In the genomic region with DNA sequence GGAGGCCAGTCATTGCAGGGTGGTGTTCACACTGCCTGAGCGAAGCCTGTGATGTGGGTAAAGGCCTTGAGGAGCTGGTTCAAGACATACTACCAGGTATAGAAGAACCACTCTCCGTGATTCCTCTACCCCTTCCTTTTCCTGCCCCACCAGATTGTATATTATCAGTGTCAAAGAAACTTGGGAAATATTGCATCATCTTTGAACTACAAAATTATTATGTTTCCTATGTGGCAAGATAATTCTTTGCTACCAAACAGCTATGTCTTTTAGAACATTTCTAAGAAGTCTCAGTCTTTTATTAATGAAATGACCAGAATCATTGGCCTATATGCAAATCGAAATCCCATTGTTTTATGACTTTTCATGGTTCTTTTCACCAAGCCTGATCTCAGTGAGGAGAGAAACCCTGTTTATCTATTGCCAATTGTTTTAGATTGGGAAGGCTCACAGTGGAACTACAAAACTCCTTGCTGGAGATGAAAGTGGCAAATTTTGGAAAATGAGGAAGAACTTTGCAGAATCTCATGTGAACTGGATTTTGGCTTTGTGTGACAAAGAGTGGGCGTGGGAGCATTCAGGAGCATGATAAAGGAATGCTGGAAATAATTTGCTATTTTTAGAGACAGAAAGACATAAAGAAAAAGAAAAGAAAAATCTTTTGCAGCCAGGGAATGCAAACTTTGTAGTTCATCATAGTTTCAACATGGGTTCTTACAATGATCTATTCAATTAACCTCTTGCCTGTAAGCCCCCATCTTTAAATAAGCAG, we compare ENCODE assay signal across 28 cellular contexts.
"Had no signal": no experiment of that assay in that cellular context is flagged by ENCODE, and none has a peak within 500 bp of the region (broad histone marks: within the 10 kb centered on the region; RNA-seq: fewer than 3 reads in every experiment).

No MANE protein-coding gene starts in this region.

- H3K4me2 ChIP-seq: smooth muscle cell had no signal

- H3K9me3 ChIP-seq: ascending aorta, mucosa of descending colon, neutrophil, sigmoid colon, stomach, thyroid gland, upper lobe of left lung had no signal

- ATAC-seq: activated CD4-positive, CD25-positive, alpha-beta regulatory T cell treated with anti-CD3 and anti-CD28 coated beads, Interleukin-2, amount 50 U/mL, for 24 hours; left ventricle myocardium superior; mucosa of descending colon; stimulated activated naive B cell treated with anti-CD40 and anti-IgM and Interleukin-4, amounts not matched to agents 10 μg/mL and 1 μg/mL and 100 μg/mL, for 72 hours; T-helper 17 cell had no signal

- H3K4me1 ChIP-seq: ascending aorta, sigmoid colon, stomach, thyroid gland, upper lobe of left lung had no signal

- DNase-seq: activated CD4-positive, alpha-beta T cell treated with anti-CD3 and anti-CD28 coated beads for 48 hours; activated CD4-positive, alpha-beta T cell treated with anti-CD3 and anti-CD28 coated beads, Interleukin-2, amount 50 U/mL, for 48 hours; activated CD8-positive, alpha-beta memory T cell treated with anti-CD3 and anti-CD28 coated beads for 24 hours; activated effector memory CD4-positive, alpha-beta T cell treated with anti-CD3 and anti-CD28 coated beads, Interleukin-2, amount 50 U/mL, for 16 hours; activated naive CD4-positive, alpha-beta T cell treated with anti-CD3 and anti-CD28 coated beads for 36 hours; activated naive CD8-positive, alpha-beta T cell treated with anti-CD3 and anti-CD28 coated beads for 36 hours; brain microvascular endothelial cell; dorsolateral prefrontal cortex; effector memory CD4-positive, alpha-beta T cell; islet precursor cell; left ventricle myocardium superior; mucosa of descending colon; sigmoid colon; stimulated activated CD4-positive, alpha-beta T cell treated with anti-CD3 and anti-CD28 coated beads, Interleukin-15, amount 100 ng/mL, for 24 hours; stimulated activated CD4-positive, alpha-beta T cell treated with anti-CD3 and anti-CD28 coated beads, Interleukin-2, amount 100 ng/mL, for 24 hours; stimulated activated naive B cell treated with anti-CD40 and anti-IgM and Interleukin-4, amounts not matched to agents 10 μg/mL and 1 μg/mL and 100 μg/mL, for 72 hours; stomach; T-helper 17 cell; T1000; thyroid gland; upper lobe of left lung; WERI-Rb-1 had no signal

- H3K27ac ChIP-seq: ascending aorta, brain microvascular endothelial cell, coronary artery, dorsolateral prefrontal cortex, neutrophil, sigmoid colon, stomach, thyroid gland, upper lobe of left lung, WERI-Rb-1 had no signal

- H3K4me3 ChIP-seq: ascending aorta, coronary artery, dorsolateral prefrontal cortex, mucosa of descending colon, sigmoid colon, smooth muscle cell, stomach, thyroid gland, upper lobe of left lung had no signal

- FAIRE-seq: frontal cortex had no signal

- H3K36me3 ChIP-seq: ascending aorta, brain microvascular endothelial cell, neutrophil, sigmoid colon, stomach, thyroid gland, upper lobe of left lung, WERI-Rb-1 had no signal

- H3K27me3 ChIP-seq: ascending aorta, brain microvascular endothelial cell, sigmoid colon, thyroid gland, upper lobe of left lung had no signal
